8 cellular contexts compared by ENCODE assay signal in the genomic region with DNA sequence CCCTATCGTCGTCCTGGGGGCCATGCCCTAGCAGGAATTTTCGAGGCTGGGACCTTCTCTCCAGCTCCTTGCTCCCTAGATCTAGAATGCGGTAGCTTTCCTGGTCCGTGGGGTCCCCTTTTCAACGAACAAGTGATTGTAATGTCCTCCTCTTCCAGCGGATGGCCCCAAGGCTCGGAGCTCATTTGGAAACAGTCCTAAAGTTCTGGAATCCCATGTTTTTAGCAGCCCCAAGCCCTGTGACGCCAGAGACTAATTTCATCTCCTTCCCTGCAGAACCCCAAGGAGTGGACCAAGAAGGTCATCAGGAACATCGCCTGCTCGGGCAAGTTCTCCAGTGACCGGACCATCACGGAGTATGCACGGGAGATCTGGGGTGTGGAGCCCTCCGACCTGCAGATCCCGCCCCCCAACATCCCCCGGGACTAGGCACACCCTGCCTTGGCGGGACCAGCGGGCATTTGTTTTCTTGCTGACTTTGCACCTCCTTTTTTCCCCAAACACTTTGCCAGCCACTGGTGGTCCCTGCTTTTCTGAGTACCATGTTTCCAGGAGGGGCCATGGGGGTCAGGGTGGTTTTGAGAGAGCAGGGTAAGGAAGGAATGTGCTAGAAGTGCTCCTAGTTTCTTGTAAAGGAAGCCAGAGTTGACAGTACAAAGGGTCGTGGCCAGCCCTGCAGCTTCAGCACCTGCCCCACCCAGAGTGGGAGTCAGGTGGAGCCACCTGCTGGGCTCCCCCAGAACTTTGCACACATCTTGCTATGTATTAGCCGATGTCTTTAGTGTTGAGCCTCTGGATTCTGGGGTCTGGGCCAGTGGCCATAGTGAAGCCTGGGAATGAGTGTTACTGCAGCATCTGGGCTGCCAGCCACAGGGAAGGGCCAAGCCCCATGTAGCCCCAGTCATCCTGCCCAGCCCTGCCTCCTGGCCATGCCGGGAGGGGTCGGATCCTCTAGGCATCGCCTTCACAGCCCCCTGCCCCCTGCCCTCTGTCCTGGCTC. TPM values are rescaled to one million over a fixed set of nuclear protein-coding genes. Genes with fewer than 3 reads are reported as not detected.
A peak's percentile ranks its signal among the peaks of the same experiment; 100 is the strongest.
DNase-seq lines count a peak whose midpoint lies in the region; ATAC-seq and TF ChIP-seq lines count a peak whose summit lies in the region.

No MANE protein-coding gene starts in this region.

- CTCF ChIA-PET in RWPE1 (lab: Yijun Ruan, JAX) = interaction anchor here (0.6 to 1.1 kb wide), 3 partner anchors 9 to 103 kb away, joined by 3 to 4 read pairs (median 3); no protein-coding TSS in a partner anchor

- H3K4me3 Mint-ChIP-seq in activated CD4-positive, alpha-beta T cell treated with anti-CD3 and anti-CD28 coated beads, Interleukin-2, amount 10 ng/mL, durations not matched to agents 24 days and 14 days = no peak overlapping the region
- no peak overlapping the region for H3K4me3 Mint-ChIP-seq in effector memory CD8-positive, alpha-beta T cell
- H3K4me3 Mint-ChIP-seq in naive thymus-derived CD8-positive, alpha-beta T cell = no peak overlapping the region

- POLR2A ChIA-PET in RWPE1 (lab: Yijun Ruan, JAX; ENCODE audit: low non-redundant PET) = no interaction called here
- POLR2A ChIA-PET in naive thymus-derived CD8-positive, alpha-beta T cell (lab: Charles Lee) = interaction anchor here (1.1 kb wide), 1 partner anchor 99 kb away, joined by 3 read pairs; no protein-coding TSS in a partner anchor

- H3K27ac ChIP-seq in RWPE1 = peak overlapping the region; percentile 73

- no peak overlapping the region for H3K4me3 ChIP-seq in HFF-Myc (replicated peaks; ENCODE audit: low read depth, low read length)

- peaks cover 8% of the 10 kb centered on the region for H3K36me3 Mint-ChIP-seq in activated CD4-positive, alpha-beta T cell treated with anti-CD3 and anti-CD28 coated beads, Interleukin-2, amount 10 ng/mL, durations not matched to agents 24 days and 14 days (ENCODE audit: low read depth)
- H3K36me3 Mint-ChIP-seq in effector memory CD8-positive, alpha-beta T cell (ENCODE audit: insufficient read depth) = peaks cover 10% of the 10 kb centered on the region
- H3K36me3 Mint-ChIP-seq in naive thymus-derived CD8-positive, alpha-beta T cell = peaks cover 0 to 32% (median 5%) of the 10 kb centered on the region in 3 donors

- TF ChIP-seq CTCF in HFF-Myc (IDR thresholded peaks at IDR 0.05; ENCODE audit: low read depth, low read length, missing control alignments) (peak; percentile 53), RWPE1 (conservative IDR thresholded peaks at IDR 0.05; ENCODE audit: low read depth) (peak; percentile 61)

- peak; percentile 34 for ATAC-seq in effector memory CD8-positive, alpha-beta T cell (replicated peaks)
- peak; percentile 40 to 55 for ATAC-seq in naive thymus-derived CD8-positive, alpha-beta T cell
- ATAC-seq in HG03095 (IDR thresholded peaks at IDR 0.05; ENCODE audit: unreplicated experiment) = no peak

- H3K4me1 Mint-ChIP-seq in activated CD4-positive, alpha-beta T cell treated with anti-CD3 and anti-CD28 coated beads, Interleukin-2, amount 10 ng/mL, durations not matched to agents 24 days and 14 days = no peaks in the 10 kb centered on the region
- peaks cover 0 to 2% of the 10 kb centered on the region in 2 donors for H3K4me1 Mint-ChIP-seq in effector memory CD8-positive, alpha-beta T cell (ENCODE audit: low read depth in 2 of 2)
- H3K4me1 Mint-ChIP-seq in naive thymus-derived CD8-positive, alpha-beta T cell = peaks cover 0 to 22% (median under 1%) of the 10 kb centered on the region in 4 donors

- DNase-seq in activated CD4-positive, alpha-beta T cell treated with anti-CD3 and anti-CD28 coated beads, Interleukin-2, amount 10 ng/mL, durations not matched to agents 24 days and 14 days = peak; percentile 74
- DNase-seq in activated CD4-positive, alpha-beta T cell treated with anti-CD3 and anti-CD28 coated beads, Interleukin-2, amount 50 U/mL, for 1 hour = no peak
- DNase-seq in HFF-Myc (ENCODE audit: extremely low read depth, low read depth) = no peak
- DNase-seq in RWPE1 (ENCODE audit: low spot score) = no peak
- peak in 1 of 3 experiments; percentile 15 for DNase-seq in effector memory CD8-positive, alpha-beta T cell
- DNase-seq in naive thymus-derived CD8-positive, alpha-beta T cell = peak in 7 of 10 donors; percentile 10 to 54 (median 30)
- no peak for DNase-seq in NCI-H1092 treated with DMSO at 0.1 percent for 48 hours (lab: John Stamatoyannopoulos, UW)

- intact Hi-C loops in activated CD4-positive, alpha-beta T cell treated with anti-CD3 and anti-CD28 coated beads, Interleukin-2, amount 10 ng/mL, durations not matched to agents 24 days and 14 days (cut with micrococcal nuclease) = no loop called here

- peak overlapping the region; percentile 25 for H3K27ac Mint-ChIP-seq in activated CD4-positive, alpha-beta T cell treated with anti-CD3 and anti-CD28 coated beads, Interleukin-2, amount 10 ng/mL, durations not matched to agents 24 days and 14 days
- H3K27ac Mint-ChIP-seq in effector memory CD8-positive, alpha-beta T cell = no peak overlapping the region
- H3K27ac Mint-ChIP-seq in naive thymus-derived CD8-positive, alpha-beta T cell = peak overlapping the region in 7 of 10 donors; percentile 25 to 66 (median 57)

- H3K27me3 Mint-ChIP-seq in activated CD4-positive, alpha-beta T cell treated with anti-CD3 and anti-CD28 coated beads, Interleukin-2, amount 10 ng/mL, durations not matched to agents 24 days and 14 days = no peaks in the 10 kb centered on the region
- no peaks in the 10 kb centered on the region for H3K27me3 Mint-ChIP-seq in effector memory CD8-positive, alpha-beta T cell
- H3K27me3 Mint-ChIP-seq in naive thymus-derived CD8-positive, alpha-beta T cell = no peaks in the 10 kb centered on the region

- H3K9me3 Mint-ChIP-seq in activated CD4-positive, alpha-beta T cell treated with anti-CD3 and anti-CD28 coated beads, Interleukin-2, amount 10 ng/mL, durations not matched to agents 24 days and 14 days = no peaks in the 10 kb centered on the region
- no peaks in the 10 kb centered on the region for H3K9me3 Mint-ChIP-seq in effector memory CD8-positive, alpha-beta T cell
- no peaks in the 10 kb centered on the region for H3K9me3 Mint-ChIP-seq in naive thymus-derived CD8-positive, alpha-beta T cell

RNA-seq across cellular contexts. Expression of gene PYGB, which starts 48.5 kb away (rescaled TPM):
- 36.0 and 36.6 TPM in 2 replicates for total RNA-seq in activated CD4-positive, alpha-beta T cell treated with anti-CD3 and anti-CD28 coated beads, Interleukin-2, amount 10 ng/mL, durations not matched to agents 24 days and 14 days
- 10 to 100 TPM; 50.2 to 54.4 TPM for total RNA-seq in naive thymus-derived CD8-positive, alpha-beta T cell
- 100 to 1,000 TPM in 1 of 3 donors, 10 to 100 TPM in 2; 39.9 to 107 (median 71.3) TPM for polyA plus RNA-seq in naive thymus-derived CD8-positive, alpha-beta T cell

Comparison
In these comparisons a context has a peak if more than half of its experiments do, and no peak if none do; other contexts are left out.
1. DNase-seq: peak in activated CD4-positive, alpha-beta T cell treated with anti-CD3 and anti-CD28 coated beads, Interleukin-2, amount 10 ng/mL, durations not matched to agents 24 days and 14 days (single experiment) and naive thymus-derived CD8-positive, alpha-beta T cell (7 of 10); none in activated CD4-positive, alpha-beta T cell treated with anti-CD3 and anti-CD28 coated beads, Interleukin-2, amount 50 U/mL, for 1 hour (single experiment), HFF-Myc (single experiment), RWPE1 (single experiment) and NCI-H1092 treated with DMSO at 0.1 percent for 48 hours (single experiment).
2. H3K27ac Mint-ChIP-seq: peak in activated CD4-positive, alpha-beta T cell treated with anti-CD3 and anti-CD28 coated beads, Interleukin-2, amount 10 ng/mL, durations not matched to agents 24 days and 14 days (single experiment) and naive thymus-derived CD8-positive, alpha-beta T cell (7 of 10); none in effector memory CD8-positive, alpha-beta T cell (0 of 2).